In the genomic region with DNA sequence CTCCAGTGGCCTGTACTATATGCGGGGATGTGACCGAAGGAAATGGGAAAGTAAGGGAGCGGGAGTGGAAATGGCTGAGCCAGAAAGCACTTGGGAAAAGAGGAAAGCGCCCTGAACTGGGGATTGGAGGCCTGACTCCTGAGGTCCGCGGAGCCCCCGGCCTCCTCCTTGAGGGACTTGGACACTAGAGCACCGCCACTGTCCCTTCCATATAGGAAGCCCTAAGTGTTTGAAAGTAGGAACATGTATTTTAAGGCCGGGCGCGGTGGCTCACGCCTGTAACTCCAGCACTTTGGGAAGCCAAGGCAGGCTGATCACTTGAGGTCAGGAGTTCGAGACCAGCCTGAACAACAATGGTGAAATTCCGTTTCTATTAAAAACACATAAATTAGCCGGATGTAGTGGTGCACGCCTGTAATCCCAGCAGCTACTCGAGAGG, we compare ENCODE assay signal across 1 cellular context.
TF ChIP-seq lines count a peak whose summit lies in the region.

No MANE protein-coding gene starts in this region.

TF ChIP-seq in K562, 482 proteins besides CTCF, POLR2A, EP300 and RAD21 (continued from another document and continues in another):
- TF ChIP-seq PHF20 (IDR thresholded peaks at IDR 0.05; ENCODE audit: partially characterized antibody) = peak; percentile 21
- TF ChIP-seq L3MBTL2 (IDR thresholded peaks at IDR 0.05) = no peak
- peak; percentile 46; the same call in 1 of the 2 replicates for TF ChIP-seq ZNF589 (CRISPR knock-in tag; IDR thresholded peaks at IDR 0.05; ENCODE audit: low read depth)
- 0 out of 2 replicates have a peak, but pooled peaks have one; percentile 40 for TF ChIP-seq FOXJ2 (tag; IDR thresholded peaks at IDR 0.05)
- TF ChIP-seq RFX5 (IDR thresholded peaks at IDR 0.05; ENCODE audit: low read depth, low read length) = no peak
- TF ChIP-seq, protein P1, sequence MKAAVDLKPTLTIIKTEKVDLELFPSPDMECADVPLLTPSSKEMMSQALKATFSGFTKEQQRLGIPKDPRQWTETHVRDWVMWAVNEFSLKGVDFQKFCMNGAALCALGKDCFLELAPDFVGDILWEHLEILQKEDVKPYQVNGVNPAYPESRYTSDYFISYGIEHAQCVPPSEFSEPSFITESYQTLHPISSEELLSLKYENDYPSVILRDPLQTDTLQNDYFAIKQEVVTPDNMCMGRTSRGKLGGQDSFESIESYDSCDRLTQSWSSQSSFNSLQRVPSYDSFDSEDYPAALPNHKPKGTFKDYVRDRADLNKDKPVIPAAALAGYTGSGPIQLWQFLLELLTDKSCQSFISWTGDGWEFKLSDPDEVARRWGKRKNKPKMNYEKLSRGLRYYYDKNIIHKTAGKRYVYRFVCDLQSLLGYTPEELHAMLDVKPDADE (conservative IDR thresholded peaks at IDR 0.05; ENCODE audit: control insufficient read depth, low read depth, low read length) = 0 out of 2 replicates have a peak, but pooled peaks have one; percentile 12
- TF ChIP-seq ARNT (IDR thresholded peaks at IDR 0.05) = 0 out of 4 replicates have a peak, but pooled peaks of 1 of the 2 experiments have one; percentile 27
- TF ChIP-seq, protein P2, sequence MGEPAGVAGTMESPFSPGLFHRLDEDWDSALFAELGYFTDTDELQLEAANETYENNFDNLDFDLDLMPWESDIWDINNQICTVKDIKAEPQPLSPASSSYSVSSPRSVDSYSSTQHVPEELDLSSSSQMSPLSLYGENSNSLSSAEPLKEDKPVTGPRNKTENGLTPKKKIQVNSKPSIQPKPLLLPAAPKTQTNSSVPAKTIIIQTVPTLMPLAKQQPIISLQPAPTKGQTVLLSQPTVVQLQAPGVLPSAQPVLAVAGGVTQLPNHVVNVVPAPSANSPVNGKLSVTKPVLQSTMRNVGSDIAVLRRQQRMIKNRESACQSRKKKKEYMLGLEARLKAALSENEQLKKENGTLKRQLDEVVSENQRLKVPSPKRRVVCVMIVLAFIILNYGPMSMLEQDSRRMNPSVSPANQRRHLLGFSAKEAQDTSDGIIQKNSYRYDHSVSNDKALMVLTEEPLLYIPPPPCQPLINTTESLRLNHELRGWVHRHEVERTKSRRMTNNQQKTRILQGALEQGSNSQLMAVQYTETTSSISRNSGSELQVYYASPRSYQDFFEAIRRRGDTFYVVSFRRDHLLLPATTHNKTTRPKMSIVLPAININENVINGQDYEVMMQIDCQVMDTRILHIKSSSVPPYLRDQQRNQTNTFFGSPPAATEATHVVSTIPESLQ (CRISPR knock-in tag; IDR thresholded peaks at IDR 0.05) = 0 out of 2 replicates have a peak, but pooled peaks have one; percentile 2
- 0 out of 2 replicates have a peak, but pooled peaks have one; percentile 50 for TF ChIP-seq HDGF (IDR thresholded peaks at IDR 0.05)
- no peak for TF ChIP-seq NELFE (IDR thresholded peaks at IDR 0.05; ENCODE audit: insufficient read depth, insufficient read length)
- TF ChIP-seq NCOA1 (IDR thresholded peaks at IDR 0.05; ENCODE audit: low read depth) = 0 out of 2 replicates have a peak, but pooled peaks have one; percentile 19
- 0 out of 2 replicates have a peak, but pooled peaks have one; percentile 61 for TF ChIP-seq KAT7 (CRISPR knock-in tag; IDR thresholded peaks at IDR 0.05; ENCODE audit: borderline replicate concordance)
- TF ChIP-seq NCOR1 (IDR thresholded peaks at IDR 0.05) = no peak
- no peak for TF ChIP-seq ZNF347 (CRISPR knock-in tag; IDR thresholded peaks at IDR 0.05; ENCODE audit: low read depth)
- TF ChIP-seq SUPT5H (IDR thresholded peaks at IDR 0.05) = peak; percentile 65
- TF ChIP-seq, protein P3, sequence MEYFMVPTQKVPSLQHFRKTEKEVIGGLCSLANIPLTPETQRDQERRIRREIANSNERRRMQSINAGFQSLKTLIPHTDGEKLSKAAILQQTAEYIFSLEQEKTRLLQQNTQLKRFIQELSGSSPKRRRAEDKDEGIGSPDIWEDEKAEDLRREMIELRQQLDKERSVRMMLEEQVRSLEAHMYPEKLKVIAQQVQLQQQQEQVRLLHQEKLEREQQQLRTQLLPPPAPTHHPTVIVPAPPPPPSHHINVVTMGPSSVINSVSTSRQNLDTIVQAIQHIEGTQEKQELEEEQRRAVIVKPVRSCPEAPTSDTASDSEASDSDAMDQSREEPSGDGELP (CRISPR knock-in tag; IDR thresholded peaks at IDR 0.05; ENCODE audit: borderline replicate concordance) = 0 out of 2 replicates have a peak, but pooled peaks have one; percentile 18
- TF ChIP-seq BCOR (IDR thresholded peaks at IDR 0.05) = 0 out of 2 replicates have a peak, but pooled peaks have one; percentile 38
- TF ChIP-seq, protein P4, sequence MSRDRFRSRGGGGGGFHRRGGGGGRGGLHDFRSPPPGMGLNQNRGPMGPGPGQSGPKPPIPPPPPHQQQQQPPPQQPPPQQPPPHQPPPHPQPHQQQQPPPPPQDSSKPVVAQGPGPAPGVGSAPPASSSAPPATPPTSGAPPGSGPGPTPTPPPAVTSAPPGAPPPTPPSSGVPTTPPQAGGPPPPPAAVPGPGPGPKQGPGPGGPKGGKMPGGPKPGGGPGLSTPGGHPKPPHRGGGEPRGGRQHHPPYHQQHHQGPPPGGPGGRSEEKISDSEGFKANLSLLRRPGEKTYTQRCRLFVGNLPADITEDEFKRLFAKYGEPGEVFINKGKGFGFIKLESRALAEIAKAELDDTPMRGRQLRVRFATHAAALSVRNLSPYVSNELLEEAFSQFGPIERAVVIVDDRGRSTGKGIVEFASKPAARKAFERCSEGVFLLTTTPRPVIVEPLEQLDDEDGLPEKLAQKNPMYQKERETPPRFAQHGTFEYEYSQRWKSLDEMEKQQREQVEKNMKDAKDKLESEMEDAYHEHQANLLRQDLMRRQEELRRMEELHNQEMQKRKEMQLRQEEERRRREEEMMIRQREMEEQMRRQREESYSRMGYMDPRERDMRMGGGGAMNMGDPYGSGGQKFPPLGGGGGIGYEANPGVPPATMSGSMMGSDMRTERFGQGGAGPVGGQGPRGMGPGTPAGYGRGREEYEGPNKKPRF (IDR thresholded peaks at IDR 0.05; ENCODE audit: low read depth, low read length) = no peak
- TF ChIP-seq, protein P5, sequence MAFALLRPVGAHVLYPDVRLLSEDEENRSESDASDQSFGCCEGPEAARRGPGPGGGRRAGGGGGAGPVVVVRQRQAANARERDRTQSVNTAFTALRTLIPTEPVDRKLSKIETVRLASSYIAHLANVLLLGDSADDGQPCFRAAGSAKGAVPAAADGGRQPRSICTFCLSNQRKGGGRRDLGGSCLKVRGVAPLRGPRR (CRISPR knock-in tag; IDR thresholded peaks at IDR 0.05) = no peak
- TF ChIP-seq TAF7 (tag; IDR thresholded peaks at IDR 0.05) = 0 out of 2 replicates have a peak, but pooled peaks have one; percentile 4
- TF ChIP-seq GTF2E2 (tag; IDR thresholded peaks at IDR 0.05) = peak; percentile 88
- TF ChIP-seq, protein P6, sequence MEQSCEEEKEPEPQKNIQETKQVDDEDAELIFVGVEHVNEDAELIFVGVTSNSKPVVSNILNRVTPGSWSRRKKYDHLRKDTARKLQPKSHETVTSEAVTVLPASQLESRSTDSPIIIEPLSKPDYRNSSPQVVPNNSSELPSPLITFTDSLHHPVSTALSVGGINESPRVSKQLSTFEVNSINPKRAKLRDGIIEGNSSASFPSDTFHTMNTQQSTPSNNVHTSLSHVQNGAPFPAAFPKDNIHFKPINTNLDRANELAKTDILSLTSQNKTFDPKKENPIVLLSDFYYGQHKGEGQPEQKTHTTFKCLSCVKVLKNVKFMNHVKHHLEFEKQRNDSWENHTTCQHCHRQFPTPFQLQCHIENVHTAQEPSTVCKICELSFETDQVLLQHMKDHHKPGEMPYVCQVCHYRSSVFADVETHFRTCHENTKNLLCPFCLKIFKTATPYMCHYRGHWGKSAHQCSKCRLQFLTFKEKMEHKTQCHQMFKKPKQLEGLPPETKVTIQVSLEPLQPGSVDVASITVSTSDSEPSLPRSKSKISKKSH (CRISPR knock-in tag; IDR thresholded peaks at IDR 0.05) = no peak
- TF ChIP-seq ZC3H11A (IDR thresholded peaks at IDR 0.05; ENCODE audit: low read depth, low read length) = no peak
- TF ChIP-seq CBFB (CRISPR knock-in tag; IDR thresholded peaks at IDR 0.05) = no peak
- TF ChIP-seq, protein P7, sequence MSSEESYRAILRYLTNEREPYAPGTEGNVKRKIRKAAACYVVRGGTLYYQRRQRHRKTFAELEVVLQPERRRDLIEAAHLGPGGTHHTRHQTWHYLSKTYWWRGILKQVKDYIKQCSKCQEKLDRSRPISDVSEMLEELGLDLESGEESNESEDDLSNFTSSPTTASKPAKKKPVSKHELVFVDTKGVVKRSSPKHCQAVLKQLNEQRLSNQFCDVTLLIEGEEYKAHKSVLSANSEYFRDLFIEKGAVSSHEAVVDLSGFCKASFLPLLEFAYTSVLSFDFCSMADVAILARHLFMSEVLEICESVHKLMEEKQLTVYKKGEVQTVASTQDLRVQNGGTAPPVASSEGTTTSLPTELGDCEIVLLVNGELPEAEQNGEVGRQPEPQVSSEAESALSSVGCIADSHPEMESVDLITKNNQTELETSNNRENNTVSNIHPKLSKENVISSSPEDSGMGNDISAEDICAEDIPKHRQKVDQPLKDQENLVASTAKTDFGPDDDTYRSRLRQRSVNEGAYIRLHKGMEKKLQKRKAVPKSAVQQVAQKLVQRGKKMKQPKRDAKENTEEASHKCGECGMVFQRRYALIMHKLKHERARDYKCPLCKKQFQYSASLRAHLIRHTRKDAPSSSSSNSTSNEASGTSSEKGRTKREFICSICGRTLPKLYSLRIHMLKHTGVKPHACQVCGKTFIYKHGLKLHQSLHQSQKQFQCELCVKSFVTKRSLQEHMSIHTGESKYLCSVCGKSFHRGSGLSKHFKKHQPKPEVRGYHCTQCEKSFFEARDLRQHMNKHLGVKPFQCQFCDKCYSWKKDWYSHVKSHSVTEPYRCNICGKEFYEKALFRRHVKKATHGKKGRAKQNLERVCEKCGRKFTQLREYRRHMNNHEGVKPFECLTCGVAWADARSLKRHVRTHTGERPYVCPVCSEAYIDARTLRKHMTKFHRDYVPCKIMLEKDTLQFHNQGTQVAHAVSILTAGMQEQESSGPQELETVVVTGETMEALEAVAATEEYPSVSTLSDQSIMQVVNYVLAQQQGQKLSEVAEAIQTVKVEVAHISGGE (CRISPR knock-in tag; IDR thresholded peaks at IDR 0.05) = no peak
- TF ChIP-seq, protein P8, sequence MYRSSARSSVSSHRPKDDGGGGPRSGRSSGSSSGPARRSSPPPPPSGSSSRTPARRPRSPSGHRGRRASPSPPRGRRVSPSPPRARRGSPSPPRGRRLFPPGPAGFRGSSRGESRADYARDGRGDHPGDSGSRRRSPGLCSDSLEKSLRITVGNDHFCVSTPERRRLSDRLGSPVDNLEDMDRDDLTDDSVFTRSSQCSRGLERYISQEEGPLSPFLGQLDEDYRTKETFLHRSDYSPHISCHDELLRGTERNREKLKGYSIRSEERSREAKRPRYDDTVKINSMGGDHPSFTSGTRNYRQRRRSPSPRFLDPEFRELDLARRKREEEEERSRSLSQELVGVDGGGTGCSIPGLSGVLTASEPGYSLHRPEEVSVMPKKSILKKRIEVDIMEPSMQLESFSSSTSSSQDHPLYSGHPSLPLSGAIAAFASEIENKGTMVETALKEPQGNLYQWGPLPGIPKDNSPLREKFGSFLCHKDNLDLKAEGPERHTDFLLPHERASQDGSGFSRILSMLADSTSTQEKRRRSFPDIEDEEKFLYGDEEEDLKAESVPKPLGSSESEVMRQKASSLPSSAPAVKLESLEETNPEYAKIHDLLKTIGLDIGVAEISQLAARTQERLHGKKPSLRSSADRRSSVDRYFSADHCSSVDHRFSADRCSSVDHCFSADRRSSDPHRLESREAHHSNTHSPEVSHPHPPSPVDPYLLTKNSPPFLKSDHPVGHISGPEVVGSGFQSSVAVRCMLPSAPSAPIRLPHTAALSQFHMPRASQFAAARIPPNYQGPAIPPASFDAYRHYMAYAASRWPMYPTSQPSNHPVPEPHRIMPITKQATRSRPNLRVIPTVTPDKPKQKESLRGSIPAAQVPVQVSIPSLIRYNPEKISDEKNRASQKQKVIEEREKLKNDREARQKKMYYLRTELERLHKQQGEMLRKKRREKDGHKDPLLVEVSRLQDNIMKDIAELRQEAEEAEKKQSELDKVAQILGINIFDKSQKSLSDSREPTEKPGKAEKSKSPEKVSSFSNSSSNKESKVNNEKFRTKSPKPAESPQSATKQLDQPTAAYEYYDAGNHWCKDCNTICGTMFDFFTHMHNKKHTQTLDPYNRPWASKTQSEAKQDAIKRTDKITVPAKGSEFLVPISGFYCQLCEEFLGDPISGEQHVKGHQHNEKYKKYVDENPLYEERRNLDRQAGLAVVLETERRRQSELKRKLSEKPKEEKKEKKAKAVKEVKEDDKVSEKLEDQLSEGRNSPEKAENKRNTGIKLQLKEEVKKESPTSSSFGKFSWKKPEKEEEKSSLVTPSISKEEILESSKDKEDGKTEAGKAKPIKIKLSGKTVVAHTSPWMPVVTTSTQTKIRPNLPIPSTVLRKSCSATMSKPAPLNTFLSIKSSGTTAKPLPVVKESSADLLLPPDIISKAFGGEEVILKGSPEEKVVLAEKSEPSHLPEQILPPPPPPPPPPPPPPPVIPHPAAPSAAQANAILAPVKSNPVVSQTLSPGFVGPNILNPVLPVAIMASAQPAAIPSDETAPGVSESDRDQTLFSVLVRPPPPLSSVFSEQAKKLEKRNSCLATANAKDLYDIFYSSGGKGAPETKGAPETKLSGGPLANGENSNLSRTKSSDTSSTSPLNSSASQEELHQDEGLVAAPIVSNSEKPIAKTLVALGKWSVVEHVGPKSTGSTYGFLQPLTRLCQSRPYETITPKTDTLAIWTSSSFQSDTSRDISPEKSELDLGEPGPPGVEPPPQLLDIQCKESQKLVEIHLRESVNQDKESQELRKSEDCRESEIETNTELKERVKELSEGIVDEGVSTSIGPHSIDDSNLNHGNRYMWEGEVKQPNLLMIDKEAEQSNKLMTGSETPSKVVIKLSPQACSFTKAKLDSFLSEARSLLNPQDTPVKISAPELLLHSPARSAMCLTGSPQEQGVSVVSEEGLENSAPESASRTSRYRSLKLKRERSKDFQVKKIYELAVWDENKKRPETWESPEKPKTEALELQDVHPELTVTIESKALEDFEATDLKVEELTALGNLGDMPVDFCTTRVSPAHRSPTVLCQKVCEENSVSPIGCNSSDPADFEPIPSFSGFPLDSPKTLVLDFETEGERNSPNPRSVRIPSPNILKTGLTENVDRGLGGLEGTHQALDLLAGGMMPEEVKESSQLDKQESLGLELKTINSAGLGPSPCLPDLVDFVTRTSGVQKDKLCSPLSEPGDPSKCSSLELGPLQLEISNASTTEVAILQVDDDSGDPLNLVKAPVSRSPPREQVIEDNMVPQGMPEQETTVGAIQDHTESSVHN (IDR thresholded peaks at IDR 0.05; ENCODE audit: borderline replicate concordance in 1 of 2, low read depth in 1 of 2) = 0 out of 4 replicates have a peak, but pooled peaks of 1 of the 2 experiments have one; percentile 24
- TF ChIP-seq, protein P9, sequence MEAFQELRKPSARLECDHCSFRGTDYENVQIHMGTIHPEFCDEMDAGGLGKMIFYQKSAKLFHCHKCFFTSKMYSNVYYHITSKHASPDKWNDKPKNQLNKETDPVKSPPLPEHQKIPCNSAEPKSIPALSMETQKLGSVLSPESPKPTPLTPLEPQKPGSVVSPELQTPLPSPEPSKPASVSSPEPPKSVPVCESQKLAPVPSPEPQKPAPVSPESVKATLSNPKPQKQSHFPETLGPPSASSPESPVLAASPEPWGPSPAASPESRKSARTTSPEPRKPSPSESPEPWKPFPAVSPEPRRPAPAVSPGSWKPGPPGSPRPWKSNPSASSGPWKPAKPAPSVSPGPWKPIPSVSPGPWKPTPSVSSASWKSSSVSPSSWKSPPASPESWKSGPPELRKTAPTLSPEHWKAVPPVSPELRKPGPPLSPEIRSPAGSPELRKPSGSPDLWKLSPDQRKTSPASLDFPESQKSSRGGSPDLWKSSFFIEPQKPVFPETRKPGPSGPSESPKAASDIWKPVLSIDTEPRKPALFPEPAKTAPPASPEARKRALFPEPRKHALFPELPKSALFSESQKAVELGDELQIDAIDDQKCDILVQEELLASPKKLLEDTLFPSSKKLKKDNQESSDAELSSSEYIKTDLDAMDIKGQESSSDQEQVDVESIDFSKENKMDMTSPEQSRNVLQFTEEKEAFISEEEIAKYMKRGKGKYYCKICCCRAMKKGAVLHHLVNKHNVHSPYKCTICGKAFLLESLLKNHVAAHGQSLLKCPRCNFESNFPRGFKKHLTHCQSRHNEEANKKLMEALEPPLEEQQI (IDR thresholded peaks at IDR 0.05) = no peak
- peak; percentile 5; the same call in 1 of the 2 replicates for TF ChIP-seq TCF3 (CRISPR knock-in tag; IDR thresholded peaks at IDR 0.05)
